Comparison of ENCODE assay signal across 22 cellular contexts in genomic region chr6:167731216-167731615, GRCh38.
"Had no signal": no experiment of that assay in that cellular context is flagged by ENCODE, and none has a peak within 500 bp of the region (broad histone marks: within the 10 kb centered on the region; RNA-seq: fewer than 3 reads in every experiment).

No MANE protein-coding gene starts in this region.

- H3K9ac ChIP-seq: KMS-11 had no signal

- H3K4me3 Mint-ChIP-seq: activated CD4-positive, alpha-beta T cell treated with anti-CD3 and anti-CD28 coated beads, Interleukin-2, amount 10 ng/mL, durations not matched to agents 24 days and 14 days; activated CD8-positive, alpha-beta memory T cell treated with anti-CD3 and anti-CD28 coated beads, Interleukin-2, amount 10 ng/mL, durations not matched to agents 7 days and 5 days; activated naive CD4-positive, alpha-beta T cell treated with anti-CD3 and anti-CD28 coated beads, Interleukin-2, amount 50 U/mL, for 24 hours; activated T-cell treated with anti-CD3 and anti-CD28 coated beads, Interleukin-2, amount 50 U/mL, for 72 hours; T-helper 1 cell treated with Interleukin-12 subunit alpha and Interleukin-12 subunit beta and Interleukin-4 antibody, amounts not matched to agents 30 μg/mL and 1 μg/mL, for 36 hours; WTC11 had no signal

- H3K36me3 Mint-ChIP-seq: activated CD8-positive, alpha-beta memory T cell treated with anti-CD3 and anti-CD28 coated beads, Interleukin-2, amount 10 ng/mL, durations not matched to agents 7 days and 5 days; activated naive CD4-positive, alpha-beta T cell treated with anti-CD3 and anti-CD28 coated beads, Interleukin-2, amount 50 U/mL, for 24 hours; WTC11 had no signal

- H3K27me3 ChIP-seq: Peyer's patch had no signal

- DNase-seq: activated CD4-positive, alpha-beta T cell treated with anti-CD3 and anti-CD28 coated beads, Interleukin-2, amount 10 ng/mL, durations not matched to agents 24 days and 14 days; activated CD4-positive, alpha-beta T cell treated with anti-CD3 and anti-CD28 coated beads, Interleukin-2, amount 50 U/mL, for 48 hours; activated CD4-positive, CD25-positive, alpha-beta regulatory T cell treated with anti-CD3 and anti-CD28 coated beads, Interleukin-2, amount 50 U/mL, for 72 hours; activated CD8-positive, alpha-beta memory T cell treated with anti-CD3 and anti-CD28 coated beads, Interleukin-2, amount 10 ng/mL, durations not matched to agents 7 days and 5 days; activated gamma-delta T cell treated with Interleukin-2 at 50 U/mL for 16 hours; activated T-cell treated with anti-CD3 and anti-CD28 coated beads, Interleukin-2, amount 50 U/mL, for 72 hours; aorta; NCI-H1092; NCI-H1417 treated with DMSO at 0.1 percent for 48 hours; NCI-H1694; NCI-H2029; NCI-H345; NCI-H510A treated with DMSO at 0.1 percent for 48 hours; NCI-H69; SHP77 had no signal

- H3K36me3 ChIP-seq: Peyer's patch had no signal

- H3K9me3 ChIP-seq: Peyer's patch had no signal

- H3K9me3 Mint-ChIP-seq: activated CD4-positive, alpha-beta T cell treated with anti-CD3 and anti-CD28 coated beads, Interleukin-2, amount 10 ng/mL, durations not matched to agents 24 days and 14 days; activated naive CD4-positive, alpha-beta T cell treated with anti-CD3 and anti-CD28 coated beads, Interleukin-2, amount 50 U/mL, for 24 hours; activated T-helper 2 cell treated with anti-CD3 and anti-CD28 coated beads, Interferon-gamma antibody, Interleukin-2, Interleukin-4, amounts not matched to agents 10 μg/mL and 5 μg/mL and 100 μg/mL, durations not matched to agents 14 hours and 24 hours and 36 hours; T-helper 1 cell treated with Interleukin-12 subunit alpha and Interleukin-12 subunit beta and Interleukin-4 antibody, amounts not matched to agents 30 μg/mL and 1 μg/mL, for 36 hours had no signal

- ATAC-seq: activated CD8-positive, alpha-beta memory T cell treated with anti-CD3 and anti-CD28 coated beads, Interleukin-2, amount 10 ng/mL, durations not matched to agents 7 days and 5 days; activated T-cell treated with anti-CD3 and anti-CD28 coated beads, Interleukin-2, amount 50 U/mL, for 72 hours; WTC11 had no signal

- H3K27ac ChIP-seq: KMS-11, Peyer's patch, RWPE1 had no signal

- H3K27ac Mint-ChIP-seq: activated CD4-positive, alpha-beta T cell treated with anti-CD3 and anti-CD28 coated beads, Interleukin-2, amount 10 ng/mL, durations not matched to agents 24 days and 14 days; activated CD8-positive, alpha-beta memory T cell treated with anti-CD3 and anti-CD28 coated beads, Interleukin-2, amount 10 ng/mL, durations not matched to agents 7 days and 5 days; activated naive CD4-positive, alpha-beta T cell treated with anti-CD3 and anti-CD28 coated beads, Interleukin-2, amount 50 U/mL, for 24 hours; activated T-cell treated with anti-CD3 and anti-CD28 coated beads, Interleukin-2, amount 50 U/mL, for 72 hours; activated T-helper 2 cell treated with anti-CD3 and anti-CD28 coated beads, Interferon-gamma antibody, Interleukin-2, Interleukin-4, amounts not matched to agents 10 μg/mL and 5 μg/mL and 100 μg/mL, durations not matched to agents 14 hours and 24 hours and 36 hours; T-helper 1 cell treated with Interleukin-12 subunit alpha and Interleukin-12 subunit beta and Interleukin-4 antibody, amounts not matched to agents 30 μg/mL and 1 μg/mL, for 36 hours; WTC11 had no signal

- H3K4me3 ChIP-seq: Peyer's patch had no signal

- H3K4me2 ChIP-seq: KMS-11 had no signal

- H3K4me1 Mint-ChIP-seq: activated CD4-positive, alpha-beta T cell treated with anti-CD3 and anti-CD28 coated beads, Interleukin-2, amount 10 ng/mL, durations not matched to agents 24 days and 14 days; activated CD8-positive, alpha-beta memory T cell treated with anti-CD3 and anti-CD28 coated beads, Interleukin-2, amount 10 ng/mL, durations not matched to agents 7 days and 5 days; activated naive CD4-positive, alpha-beta T cell treated with anti-CD3 and anti-CD28 coated beads, Interleukin-2, amount 50 U/mL, for 24 hours had no signal
